15 cellular contexts compared by ENCODE assay signal in the genomic region with DNA sequence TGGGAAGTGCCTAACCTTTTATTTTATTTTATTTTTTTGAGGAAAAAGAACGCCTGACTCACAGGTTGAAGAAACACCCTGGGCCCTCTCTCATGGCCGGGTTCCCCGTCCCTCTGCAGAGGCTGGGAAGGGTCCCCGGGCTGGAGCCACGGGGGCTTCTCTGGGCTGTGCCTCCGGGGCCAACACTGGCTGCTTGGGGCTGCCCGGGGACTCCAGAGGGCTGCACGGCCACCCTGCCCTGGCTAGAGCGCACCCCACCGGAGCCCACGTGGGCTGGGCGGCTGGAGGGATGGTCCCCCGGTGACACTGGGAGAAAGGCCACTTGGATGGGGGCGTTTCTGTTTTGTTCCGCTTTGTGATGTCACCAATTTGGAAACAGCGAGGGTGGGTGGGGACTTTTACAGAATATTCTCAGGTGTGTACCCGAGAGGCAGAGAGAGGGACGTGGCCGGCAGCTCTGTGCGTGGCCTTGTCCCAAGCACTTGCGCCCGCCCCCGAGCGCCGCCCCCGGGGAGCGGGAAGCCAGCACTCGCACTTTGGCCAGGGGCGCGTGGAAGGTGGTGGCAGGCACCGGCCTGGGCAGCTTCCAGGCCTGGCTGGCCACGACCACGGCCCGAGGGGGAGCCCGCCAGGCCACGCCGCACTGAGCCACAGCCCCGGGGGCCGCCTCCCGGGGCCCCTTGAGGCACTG. TPM values are rescaled to one million over a fixed set of nuclear protein-coding genes. Genes with fewer than 3 reads are reported as not detected.
DNase-seq lines count a peak whose midpoint lies in the region; ATAC-seq and TF ChIP-seq lines count a peak whose summit lies in the region.
"Had no signal": no experiment of that assay in that cellular context is flagged by ENCODE, and none has a peak within 500 bp of the region (broad histone marks: within the 10 kb centered on the region; RNA-seq: fewer than 3 reads in every experiment).

No MANE protein-coding gene starts in this region.

- H3K4me1 ChIP-seq in right atrium auricular region = peaks cover 0 to 4% of the 10 kb centered on the region in 2 donors
- H3K4me1 ChIP-seq in right lobe of liver = peaks cover 0 to 20% (median 4%) of the 10 kb centered on the region in 4 donors
- no peaks in the 10 kb centered on the region for H3K4me1 ChIP-seq in psoas muscle
- H3K4me1 ChIP-seq: Caco-2 had no signal

- H3K36me3 ChIP-seq in right atrium auricular region (peaks cover 47% of the 10 kb centered on the region), right lobe of liver (peaks cover 0 to 16% (median 3%) of the 10 kb centered on the region in 4 donors), psoas muscle (ENCODE audit: insufficient read depth in 1 of 2, low read depth in 1 of 2) (peaks cover 0 to 46% of the 10 kb centered on the region in 2 donors)

- intact Hi-C loops in left ventricle myocardium superior (cut with micrococcal nuclease) = no loop called here
- intact Hi-C loops in right lobe of liver (cut with DNase I) = no loop called here
- intact Hi-C loops in psoas muscle (cut with DNase I) = loop anchor here in 1 of 2 donors (10.0 kb wide), 1 partner anchor 47 kb away; no protein-coding TSS in a partner anchor

- peak overlapping the region; percentile 43 for H3K27ac Mint-ChIP-seq in T-helper 17 cell
- H3K27ac Mint-ChIP-seq: B cell, GM23338 had no signal

- TF ChIP-seq POLR2A in right lobe of liver (IDR thresholded peaks at IDR 0.05) = peak; percentile 67

- WGBS in right lobe of liver (ENCODE audit: insufficient coverage, low coverage, low lambda C conversion rate, missing lambda C conversion rate) = 45% methylated on average over 5 of the region's 40 CpGs
- 85 to 87% (median 87%) methylated on average over 20 to 40 of the region's 40 CpGs for WGBS in psoas muscle, 3 donors

- no peaks in the 10 kb centered on the region for H3K9me3 ChIP-seq in right atrium auricular region
- no peaks in the 10 kb centered on the region for H3K9me3 ChIP-seq in T-helper 17 cell (ENCODE audit: control insufficient read depth, low read length, poor library complexity, severe bottlenecking)
- H3K9me3 ChIP-seq in right lobe of liver = no peaks in the 10 kb centered on the region
- H3K9me3 ChIP-seq in psoas muscle = no peaks in the 10 kb centered on the region
- H3K9me3 ChIP-seq: Caco-2 had no signal

- no peak for ATAC-seq in left ventricle myocardium superior
- ATAC-seq in T-helper 17 cell = no peak
- peak; percentile 59 to 81 (median 68) for ATAC-seq in right lobe of liver
- no peak for ATAC-seq in psoas muscle
- ATAC-seq: GM23338 had no signal

- no peak overlapping the region for H3K4me3 Mint-ChIP-seq in T-helper 17 cell
- H3K4me3 Mint-ChIP-seq: B cell; CD8-positive, alpha-beta memory T cell; GM23338 had no signal

- peaks cover 2% of the 10 kb centered on the region for H3K4me1 Mint-ChIP-seq in T-helper 17 cell
- H3K4me1 Mint-ChIP-seq: CD8-positive, alpha-beta memory T cell; GM23338 had no signal

- H3K27ac ChIP-seq in right atrium auricular region (no peak overlapping the region), right lobe of liver (peak overlapping the region; percentile 26 to 81 (median 60)), psoas muscle (no peak overlapping the region)

- H3K27me3 ChIP-seq in right atrium auricular region (no peaks in the 10 kb centered on the region), right lobe of liver (no peaks in the 10 kb centered on the region), psoas muscle (ENCODE audit: insufficient read depth in 3 of 3, low read length in 2 of 3) (no peaks in the 10 kb centered on the region)

- no peaks in the 10 kb centered on the region for H3K27me3 Mint-ChIP-seq in T-helper 17 cell
- H3K27me3 Mint-ChIP-seq: B cell had no signal

- TF ChIP-seq CTCF in right atrium auricular region (IDR thresholded peaks at IDR 0.05) (no peak), right lobe of liver (IDR thresholded peaks at IDR 0.05) (no peak), psoas muscle (IDR thresholded peaks at IDR 0.05) (no peak)

- peak; percentile 30 for DNase-seq in left ventricle myocardium superior
- no peak for DNase-seq in right atrium auricular region (ENCODE audit: low spot score)
- DNase-seq in T-helper 17 cell = no peak
- DNase-seq in right lobe of liver = peak; percentile 73 to 88 (median 85)
- DNase-seq in psoas muscle = peak; percentile 12 to 46
- DNase-seq in SKM-1 treated with dmso at 0.1 percent for 144 hours (lab: John Stamatoyannopoulos, UW; ENCODE audit: unreplicated experiment) = no peak
- no peak for DNase-seq in activated CD4-positive, CD25-positive, alpha-beta regulatory T cell treated with anti-CD3 and anti-CD28 coated beads, Interleukin-2, amount 50 U/mL, for 72 hours
- DNase-seq: Caco-2; CD8-positive, alpha-beta memory T cell; DND-41; GDM1; H7 had no signal

- no peaks in the 10 kb centered on the region for H3K36me3 Mint-ChIP-seq in T-helper 17 cell (ENCODE audit: low read depth)
- H3K36me3 Mint-ChIP-seq: CD8-positive, alpha-beta memory T cell had no signal

- H3K4me3 ChIP-seq in right atrium auricular region (no peak overlapping the region), right lobe of liver (peak overlapping the region; percentile 19 to 31 (median 28)), psoas muscle (no peak overlapping the region)
- H3K4me3 ChIP-seq: GM23338 had no signal

RNA-seq across cellular contexts. Expression of gene GNA15, which starts 13.9 kb away (rescaled TPM):
- total RNA-seq in left ventricle myocardium superior (2.1 TPM), right atrium auricular region (1 to 10 TPM in 1 of 2 donors, under 1 TPM in 1; 0.74 to 3.0 TPM), T-helper 17 cell (10 to 100 TPM; 28.7 to 54.1 TPM), right lobe of liver (1 to 10 TPM in 2 of 6 experiments, under 1 TPM in 4; 0.31 to 3.9 (median 0.83) TPM), psoas muscle (1 to 10 TPM in 3 of 4 donors, under 1 TPM in 1; 0.91 to 1.9 (median 1.3) TPM)
- polyA plus RNA-seq in psoas muscle = under 1 TPM; 0.18 to 0.56 (median 0.31) TPM
- total RNA-seq: Caco-2, H7 had no signal

RNA-seq across cellular contexts. Expression of gene GNA11, which starts 27.8 kb away (rescaled TPM):
- total RNA-seq in left ventricle myocardium superior (74.6 TPM), right atrium auricular region (10 to 100 TPM; 58.4 to 77.9 TPM), T-helper 17 cell (1 to 10 TPM in 1 of 2 donors, under 1 TPM in 1; 0.85 to 1.6 TPM), right lobe of liver (10 to 100 TPM; 19.5 to 28.0 (median 22.4) TPM), psoas muscle (10 to 100 TPM; 46.7 to 62.4 (median 52.0) TPM)
- 10 to 100 TPM; 32.9 to 85.2 (median 33.4) TPM for polyA plus RNA-seq in psoas muscle

RNA-seq across cellular contexts. Expression of gene S1PR4, which starts 56.6 kb away (rescaled TPM):
- total RNA-seq in left ventricle myocardium superior (1.0 TPM), right atrium auricular region (under 1 TPM; 0.48 to 0.94 TPM), T-helper 17 cell (10 to 100 TPM; 83.1 to 97.0 TPM), right lobe of liver (1 to 10 TPM in 3 of 6 experiments, under 1 TPM in 3; 0.53 to 2.2 (median 0.97) TPM), psoas muscle (under 1 TPM; 0.40 to 0.79 (median 0.70) TPM)
- under 1 TPM; 0.63 to 0.94 (median 0.77) TPM for polyA plus RNA-seq in psoas muscle
- total RNA-seq: Caco-2, H7, HT-29 had no signal
- polyA plus RNA-seq: GM23338 had no signal

RNA-seq across cellular contexts. Expression of gene TLE5, which starts 59.7 kb away (rescaled TPM):
- total RNA-seq in left ventricle myocardium superior (846 TPM), right atrium auricular region (1,000 to 10,000 TPM in 1 of 2 donors, 100 to 1,000 TPM in 1; 869 to 1,050 TPM), T-helper 17 cell (100 to 1,000 TPM; 869 to 906 TPM), right lobe of liver (100 to 1,000 TPM; 119 to 198 (median 152) TPM), psoas muscle (100 to 1,000 TPM; 390 to 607 (median 551) TPM)
- polyA plus RNA-seq in psoas muscle = 100 to 1,000 TPM; 450 to 786 (median 780) TPM

Comparison
In these comparisons a context has a peak if more than half of its experiments do, and no peak if none do; other contexts are left out.
1. DNase-seq: peak in left ventricle myocardium superior (single experiment), right lobe of liver (3 of 3) and psoas muscle (2 of 2); none in right atrium auricular region (single experiment), T-helper 17 cell (0 of 3), SKM-1 treated with dmso at 0.1 percent for 144 hours (single experiment) and activated CD4-positive, CD25-positive, alpha-beta regulatory T cell treated with anti-CD3 and anti-CD28 coated beads, Interleukin-2, amount 50 U/mL, for 72 hours (single experiment).
2. ATAC-seq: peak in right lobe of liver (4 of 4); none in left ventricle myocardium superior (single experiment), T-helper 17 cell (single experiment) and psoas muscle (0 of 4).
3. H3K27ac ChIP-seq: peak in right lobe of liver (3 of 3); none in right atrium auricular region (0 of 2) and psoas muscle (single experiment).
4. H3K4me3 ChIP-seq: peak in right lobe of liver (3 of 3); none in right atrium auricular region (0 of 2) and psoas muscle (single experiment).
5. RNA of gene GNA11, which starts 27.8 kb away (total RNA-seq): 58.4 to 77.9 TPM in right atrium auricular region, 74.6 TPM in left ventricle myocardium superior (single experiment), 46.7 to 62.4 TPM in psoas muscle and 19.5 to 28.0 TPM in right lobe of liver; 0.85 to 1.6 TPM in T-helper 17 cell; every median in the first group is over 4 times any median in the second.
6. RNA of gene S1PR4, which starts 56.6 kb away (total RNA-seq): 83.1 to 97.0 TPM in T-helper 17 cell; 0.53 to 2.2 TPM in right lobe of liver, 1.0 TPM in left ventricle myocardium superior (single experiment), 0.48 to 0.94 TPM in right atrium auricular region and 0.40 to 0.79 TPM in psoas muscle; every median in the first group is over 10 times any median in the second.